In genomic region chr5:78824826-78825225, GRCh38 we compare ENCODE assay signal across 19 cellular contexts.
DNase-seq lines count a peak whose midpoint lies in the region; ATAC-seq and TF ChIP-seq lines count a peak whose summit lies in the region.
"Had no signal": no experiment of that assay in that cellular context is flagged by ENCODE, and none has a peak within 500 bp of the region (broad histone marks: within the 10 kb centered on the region; RNA-seq: fewer than 3 reads in every experiment).

No MANE protein-coding gene starts in this region.

- no peak overlapping the region for H2AFZ ChIP-seq in PC-3 (ENCODE audit: low read length)

- POLR2A ChIA-PET in PC-3 (lab: Charles Lee; ENCODE audit: unreplicated experiment) = interaction anchor here (0.7 kb wide), 1 partner anchor 8 kb away, joined by 3 read pairs; no protein-coding TSS in a partner anchor
- POLR2A ChIA-PET in CD8-positive, alpha-beta T cell (lab: Charles Lee) = no interaction called here

- TF ChIP-seq CTCF in endodermal cell (conservative IDR thresholded peaks at IDR 0.05) (no peak), PC-3 (conservative IDR thresholded peaks at IDR 0.05; ENCODE audit: low read depth, low read length) (no peak)
- no peak for TF ChIP-seq CTCF in CD8-positive, alpha-beta T cell (IDR thresholded peaks at IDR 0.05)

- H4K20me1 ChIP-seq in PC-3 (ENCODE audit: low read length) = no peaks in the 10 kb centered on the region

- ATAC-seq in Right ventricle myocardium inferior (peak; percentile 46), PC-3 (no peak)
- no peak for ATAC-seq in CD8-positive, alpha-beta T cell
- ATAC-seq: activated T-helper 17 cell treated with anti-CD3 and anti-CD28 coated beads, Interleukin-2, amount 50 U/mL, for 72 hours; gastroesophageal sphincter; HCT116; left lobe of liver; stimulated activated effector memory CD8-positive, alpha-beta T cell treated with anti-CD3 and anti-CD28 coated beads, Interleukin-12 subunit alpha, Interleukin-12 subunit beta, amount 100 ng/mL, for 72 hours had no signal

- H3K36me3 ChIP-seq in endodermal cell (ENCODE audit: control insufficient read depth, insufficient read depth, low read length) (no peaks in the 10 kb centered on the region), PC-3 (ENCODE audit: low read depth, low read length) (no peaks in the 10 kb centered on the region)
- no peaks in the 10 kb centered on the region for H3K36me3 ChIP-seq in CD8-positive, alpha-beta T cell (ENCODE audit: insufficient read depth, low read length)
- H3K36me3 ChIP-seq: adrenal gland, upper lobe of left lung had no signal

- peak overlapping the region; percentile 43 for H3K4me3 ChIP-seq in endodermal cell (ENCODE audit: low read length)
- H3K4me3 ChIP-seq in PC-3 (ENCODE audit: low read length) = no peak overlapping the region
- H3K4me3 ChIP-seq in CD8-positive, alpha-beta T cell (ENCODE audit: low read depth, low read length) = no peak overlapping the region
- H3K4me3 ChIP-seq: adrenal gland, gastroesophageal sphincter, upper lobe of left lung had no signal

- no peaks in the 10 kb centered on the region for H3K27me3 ChIP-seq in endodermal cell (ENCODE audit: control insufficient read depth, insufficient read depth, low read length, poor library complexity, severe bottlenecking)
- no peaks in the 10 kb centered on the region for H3K27me3 ChIP-seq in PC-3 (ENCODE audit: low read length)
- no peaks in the 10 kb centered on the region for H3K27me3 ChIP-seq in CD8-positive, alpha-beta T cell (ENCODE audit: insufficient read depth, low read length)
- H3K27me3 ChIP-seq: adrenal gland, gastroesophageal sphincter, upper lobe of left lung had no signal

- WGBS in endodermal cell (ENCODE audit: insufficient coverage in 1 of 2, insufficient read length in 1 of 2), 2 experiments = 69% methylated on average over 2 of the region's 2 CpGs; no CpG with 5 or more reads in 1 of the 2 experiments

- peaks cover 14% of the 10 kb centered on the region for H3K9me3 ChIP-seq in endodermal cell (ENCODE audit: control insufficient read depth, low read length)
- H3K9me3 ChIP-seq in PC-3 (ENCODE audit: low read length) = no peaks in the 10 kb centered on the region
- no peaks in the 10 kb centered on the region for H3K9me3 ChIP-seq in CD8-positive, alpha-beta T cell (ENCODE audit: low read length)
- H3K9me3 ChIP-seq: adrenal gland, gastroesophageal sphincter, upper lobe of left lung had no signal

- H3K27me3 Mint-ChIP-seq in endodermal cell (ENCODE audit: insufficient read depth) = no peaks in the 10 kb centered on the region
- H3K27me3 Mint-ChIP-seq in CD8-positive, alpha-beta T cell (ENCODE audit: low read depth) = no peaks in the 10 kb centered on the region
- H3K27me3 Mint-ChIP-seq: activated B cell treated with CpG ODN at 0.5 μM for 24 hours; activated T-helper 17 cell treated with anti-CD3 and anti-CD28 coated beads, Interleukin-2, amount 50 U/mL, for 72 hours had no signal

- peaks cover 6% of the 10 kb centered on the region for H3K36me3 Mint-ChIP-seq in endodermal cell (ENCODE audit: low read depth)
- H3K36me3 Mint-ChIP-seq in CD8-positive, alpha-beta T cell = peaks cover 2% of the 10 kb centered on the region

- no peak for DNase-seq in Right ventricle myocardium inferior (ENCODE audit: missing footprints)
- no peak for DNase-seq in cardiac septum (ENCODE audit: low spot score)
- DNase-seq in endodermal cell = no peak
- peak; percentile 51 for DNase-seq in myocyte (ENCODE audit: low read depth)
- DNase-seq in PC-3 = no peak
- no peak for DNase-seq in CD8-positive, alpha-beta T cell
- DNase-seq in dedifferentiated amniotic fluid mesenchymal stem cell (ENCODE audit: extremely low spot score) = no peak
- DNase-seq in activated CD4-positive, alpha-beta T cell treated with anti-CD3 and anti-CD28 coated beads, Interleukin-2, amount 50 U/mL, for 48 hours = no peak
- DNase-seq: activated B cell treated with CpG ODN at 0.5 μM for 24 hours, adrenal gland, NCI-H1436, NCI-H748 treated with DMSO at 0.1 percent for 48 hours, upper lobe of left lung had no signal

- no TSS peak for BruUV-seq in PC-3 (replicated peaks; lab: Mats Ljungman, UMichigan)

- H3K4me1 Mint-ChIP-seq in endodermal cell = peaks cover 31% of the 10 kb centered on the region
- no peaks in the 10 kb centered on the region for H3K4me1 Mint-ChIP-seq in CD8-positive, alpha-beta T cell (ENCODE audit: low read depth)
- H3K4me1 Mint-ChIP-seq: activated T-helper 17 cell treated with anti-CD3 and anti-CD28 coated beads, Interleukin-2, amount 50 U/mL, for 72 hours; stimulated activated effector memory CD8-positive, alpha-beta T cell treated with anti-CD3 and anti-CD28 coated beads, Interleukin-12 subunit alpha, Interleukin-12 subunit beta, amount 100 ng/mL, for 72 hours had no signal

- H3K79me2 ChIP-seq in PC-3 (ENCODE audit: low read length) = no peaks in the 10 kb centered on the region

- peaks cover 6% of the 10 kb centered on the region for H3K9me3 Mint-ChIP-seq in endodermal cell
- no peaks in the 10 kb centered on the region for H3K9me3 Mint-ChIP-seq in CD8-positive, alpha-beta T cell
- H3K9me3 Mint-ChIP-seq: activated T-helper 17 cell treated with anti-CD3 and anti-CD28 coated beads, Interleukin-2, amount 50 U/mL, for 72 hours; stimulated activated effector memory CD8-positive, alpha-beta T cell treated with anti-CD3 and anti-CD28 coated beads, Interleukin-12 subunit alpha, Interleukin-12 subunit beta, amount 100 ng/mL, for 72 hours; T-helper 1 cell treated with Interleukin-12 subunit alpha and Interleukin-12 subunit beta and Interleukin-4 antibody, amounts not matched to agents 30 μg/mL and 1 μg/mL, for 36 hours had no signal

- H3K4me1 ChIP-seq in endodermal cell (ENCODE audit: control insufficient read depth, insufficient read depth, low read length) (peaks cover 6% of the 10 kb centered on the region), PC-3 (ENCODE audit: insufficient read depth, low read length) (no peaks in the 10 kb centered on the region)
- no peaks in the 10 kb centered on the region for H3K4me1 ChIP-seq in CD8-positive, alpha-beta T cell (ENCODE audit: insufficient read depth, low read length)
- H3K4me1 ChIP-seq: upper lobe of left lung had no signal

- H3K9ac ChIP-seq in endodermal cell (ENCODE audit: extremely low read depth, low read length, poor library complexity, severe bottlenecking) (no peak overlapping the region), PC-3 (ENCODE audit: low read length) (no peak overlapping the region)

- H3K4me2 ChIP-seq in PC-3 (ENCODE audit: low read length) = no peak overlapping the region

- H3F3A ChIP-seq in PC-3 (ENCODE audit: low read length, unreplicated experiment) = no peaks in the 10 kb centered on the region

- H3K27ac Mint-ChIP-seq in endodermal cell = no peak overlapping the region
- H3K27ac Mint-ChIP-seq in CD8-positive, alpha-beta T cell = no peak overlapping the region
- H3K27ac Mint-ChIP-seq: activated T-helper 17 cell treated with anti-CD3 and anti-CD28 coated beads, Interleukin-2, amount 50 U/mL, for 72 hours; stimulated activated effector memory CD8-positive, alpha-beta T cell treated with anti-CD3 and anti-CD28 coated beads, Interleukin-12 subunit alpha, Interleukin-12 subunit beta, amount 100 ng/mL, for 72 hours; T-helper 1 cell treated with Interleukin-12 subunit alpha and Interleukin-12 subunit beta and Interleukin-4 antibody, amounts not matched to agents 30 μg/mL and 1 μg/mL, for 36 hours had no signal

- CTCF ChIA-PET in PC-3 (lab: Charles Lee) = no interaction called here
- CTCF ChIA-PET in CD8-positive, alpha-beta T cell (lab: Charles Lee) = no interaction called here

- no peaks in the 10 kb centered on the region for H3K9me2 ChIP-seq in PC-3 (replicated peaks; ENCODE audit: low read length)

- no peak overlapping the region for H3K4me3 Mint-ChIP-seq in endodermal cell
- no peak overlapping the region for H3K4me3 Mint-ChIP-seq in CD8-positive, alpha-beta T cell
- H3K4me3 Mint-ChIP-seq: activated B cell treated with CpG ODN at 0.5 μM for 24 hours; activated T-helper 17 cell treated with anti-CD3 and anti-CD28 coated beads, Interleukin-2, amount 50 U/mL, for 72 hours; stimulated activated effector memory CD8-positive, alpha-beta T cell treated with anti-CD3 and anti-CD28 coated beads, Interleukin-12 subunit alpha, Interleukin-12 subunit beta, amount 100 ng/mL, for 72 hours; T-helper 1 cell treated with Interleukin-12 subunit alpha and Interleukin-12 subunit beta and Interleukin-4 antibody, amounts not matched to agents 30 μg/mL and 1 μg/mL, for 36 hours had no signal

- intact Hi-C loops in Right ventricle myocardium inferior (cut with DNase I) = no loop called here
- intact Hi-C loops in cardiac septum (cut with DNase I) = no loop called here
- intact Hi-C loops in PC-3 (cut with micrococcal nuclease) = no loop called here
- intact Hi-C loops in CD8-positive, alpha-beta T cell (cut with DNase I, micrococcal nuclease) = no loop called here

- H3K27ac ChIP-seq in endodermal cell (ENCODE audit: low read depth, low read length) (no peak overlapping the region), PC-3 (ENCODE audit: low read length) (no peak overlapping the region)
- H3K27ac ChIP-seq in CD8-positive, alpha-beta T cell (ENCODE audit: low read depth, low read length) = no peak overlapping the region
- H3K27ac ChIP-seq: adrenal gland, gastroesophageal sphincter, upper lobe of left lung had no signal
